8 cellular contexts compared by ENCODE assay signal in genomic region chr17:45592433-45592923, GRCh38.
DNase-seq lines count a peak whose midpoint lies in the region; ATAC-seq and TF ChIP-seq lines count a peak whose summit lies in the region.
"Not testable (repeated sequence)": the region's sequence is repeated elsewhere in the genome, so short reads cannot be mapped to it uniquely, and the experiment has no call there.

No MANE protein-coding gene starts in this region.

- DNase-seq in EL (peak; percentile 53), T-cell (peak in 32 of 34 experiments; percentile 37 to 81 (median 66)), left lobe of liver (ENCODE audit: low spot score) (peak; percentile 75), gastrocnemius medialis (peak; percentile 38 to 61), superior temporal gyrus (ENCODE audit: extremely low spot score) (peak; percentile 77)
- DNase-seq in activated T-helper 9 cell treated with anti-CD3 and anti-CD28 coated beads, Interleukin-2, amount 50 U/mL, for 16 hours (ENCODE audit: low read depth) = peak; percentile 52

- H3K27me3 ChIP-seq in gastrocnemius medialis = not testable (repeated sequence)

- not testable (repeated sequence) for H3K4me1 Mint-ChIP-seq in T-cell

- CTCF ChIA-PET in T-cell (lab: Charles Lee) = not testable (repeated sequence)

- H3K4me3 Mint-ChIP-seq in T-cell = not testable (repeated sequence)

- not testable (repeated sequence) for H3K36me3 Mint-ChIP-seq in T-cell

- not testable (repeated sequence) for H3K9me3 ChIP-seq in gastrocnemius medialis

- POLR2A ChIA-PET in T-cell (lab: Charles Lee) = not testable (repeated sequence)

- not testable (repeated sequence) for H3K27ac Mint-ChIP-seq in T-cell

- not testable (repeated sequence) for H3K27ac ChIP-seq in gastrocnemius medialis

- TF ChIP-seq POLR2A in gastrocnemius medialis (IDR thresholded peaks at IDR 0.05) = not testable (repeated sequence)

- intact Hi-C loops in gastrocnemius medialis (cut with DNase I; ENCODE audit: low total_unique reads) = not testable (repeated sequence)

- H3K4me3 ChIP-seq in gastrocnemius medialis = not testable (repeated sequence)

- not testable (repeated sequence) for H3K9me3 Mint-ChIP-seq in T-cell

- H3K36me3 ChIP-seq in gastrocnemius medialis = not testable (repeated sequence)

- not testable (repeated sequence) for H3K4me1 ChIP-seq in gastrocnemius medialis

- peaks cover 4 to 14% of the 10 kb centered on the region in 2 donors for H3K27me3 Mint-ChIP-seq in T-cell

- TF ChIP-seq CTCF in gastrocnemius medialis (IDR thresholded peaks at IDR 0.05 in 4 of 5, conservative IDR thresholded peaks at IDR 0.05 in 1 of 5) = peak; percentile 45 to 81 (median 74)

- peak; percentile 55 for ATAC-seq in HG03432 (IDR thresholded peaks at IDR 0.05; ENCODE audit: unreplicated experiment)
- peak; percentile 60 to 93 (median 88) for ATAC-seq in T-cell (replicated peaks in 1 of 4)
- ATAC-seq in esophagus mucosa = peak; percentile 83
- ATAC-seq in left lobe of liver = peak; percentile 97
- peak; percentile 78 to 87 for ATAC-seq in gastrocnemius medialis

- in situ Hi-C loops in gastrocnemius medialis (cut with MboI; ENCODE audit: low sequenced_read_pairs in 4 of 4) = loop anchor here in 2 of 4 donors (25.0 kb wide), 3 partner anchors 180 to 695 kb away; partner anchors contain the start of gene LRRC37A (in 1 of the 2)
